ENCODE assay signal across 1 cellular context in genomic region chr21:37563641-37564340, GRCh38.
A peak's percentile ranks its signal among the peaks of the same experiment; 100 is the strongest.
TF ChIP-seq lines count a peak whose summit lies in the region.

No MANE protein-coding gene starts in this region.

TF ChIP-seq in GM12878, 131 proteins besides CTCF, POLR2A, EP300 and RAD21 (continued from another document and continues in another):
- TF ChIP-seq, protein P1, sequence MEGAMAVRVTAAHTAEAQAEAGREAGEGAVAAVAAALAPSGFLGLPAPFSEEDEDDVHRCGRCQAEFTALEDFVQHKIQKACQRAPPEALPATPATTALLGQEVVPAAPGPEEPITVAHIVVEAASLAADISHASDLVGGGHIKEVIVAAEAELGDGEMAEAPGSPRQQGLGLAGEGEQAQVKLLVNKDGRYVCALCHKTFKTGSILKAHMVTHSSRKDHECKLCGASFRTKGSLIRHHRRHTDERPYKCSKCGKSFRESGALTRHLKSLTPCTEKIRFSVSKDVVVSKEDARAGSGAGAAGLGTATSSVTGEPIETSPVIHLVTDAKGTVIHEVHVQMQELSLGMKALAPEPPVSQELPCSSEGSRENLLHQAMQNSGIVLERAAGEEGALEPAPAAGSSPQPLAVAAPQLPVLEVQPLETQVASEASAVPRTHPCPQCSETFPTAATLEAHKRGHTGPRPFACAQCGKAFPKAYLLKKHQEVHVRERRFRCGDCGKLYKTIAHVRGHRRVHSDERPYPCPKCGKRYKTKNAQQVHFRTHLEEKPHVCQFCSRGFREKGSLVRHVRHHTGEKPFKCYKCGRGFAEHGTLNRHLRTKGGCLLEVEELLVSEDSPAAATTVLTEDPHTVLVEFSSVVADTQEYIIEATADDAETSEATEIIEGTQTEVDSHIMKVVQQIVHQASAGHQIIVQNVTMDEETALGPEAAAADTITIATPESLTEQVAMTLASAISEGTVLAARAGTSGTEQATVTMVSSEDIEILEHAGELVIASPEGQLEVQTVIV (IDR thresholded peaks at IDR 0.05; ENCODE audit: borderline replicate concordance, partially characterized antibody) = no peak
- TF ChIP-seq TCF7 (IDR thresholded peaks at IDR 0.05; ENCODE audit: borderline replicate concordance) (no peak), ATF7 (IDR thresholded peaks at IDR 0.05; ENCODE audit: low read depth) (no peak), PKNOX1 (IDR thresholded peaks at IDR 0.05) (peak; percentile 77; the same call in 1 of the 2 replicates), NR2F1 (conservative IDR thresholded peaks at IDR 0.05) (no peak), ZSCAN29 (IDR thresholded peaks at IDR 0.05) (no peak), KAT2A (conservative IDR thresholded peaks at IDR 0.05; ENCODE audit: control insufficient read depth, low read depth, low read length) (no peak), STAT3 (IDR thresholded peaks at IDR 0.05; ENCODE audit: low read depth, low read length) (no peak), ZNF274 (IDR thresholded peaks at IDR 0.05; ENCODE audit: insufficient read depth, insufficient read length) (no peak), POLR2AphosphoS2 (IDR thresholded peaks at IDR 0.05; ENCODE audit: low read depth, low read length) (0 out of 2 replicates have a peak, but pooled peaks have one; percentile 66), ESRRA (IDR thresholded peaks at IDR 0.05; ENCODE audit: low read length) (no peak; the same call in 1 of the 2 replicates), CUX1 (IDR thresholded peaks at IDR 0.05; ENCODE audit: insufficient replicate concordance, low read depth, low read length) (no peak), HDGF (IDR thresholded peaks at IDR 0.05) (no peak), E2F4 (IDR thresholded peaks at IDR 0.05; ENCODE audit: low read depth, low read length) (no peak), RUNX3 (IDR thresholded peaks at IDR 0.05; ENCODE audit: low read length) (peak; percentile 1; the same call in 1 of the 2 replicates), USF1 (IDR thresholded peaks at IDR 0.05; ENCODE audit: borderline replicate concordance, extremely low read length, insufficient read depth, low read depth, low read length) (peak; percentile 100), CBX3 (IDR thresholded peaks at IDR 0.05; ENCODE audit: borderline replicate concordance, low read depth) (no peak), BCL11A (IDR thresholded peaks at IDR 0.05; ENCODE audit: low read depth, low read length) (no peak), CBX5 (IDR thresholded peaks at IDR 0.05; ENCODE audit: low read depth) (no peak), SMC3 (IDR thresholded peaks at IDR 0.05; ENCODE audit: borderline replicate concordance, low read length) (peak; percentile 18; the same call in 1 of the 2 replicates), FOS (IDR thresholded peaks at IDR 0.05; ENCODE audit: borderline replicate concordance, extremely low read depth, insufficient read length) (peak; percentile 53), RCOR1 (conservative IDR thresholded peaks at IDR 0.05; ENCODE audit: low read depth, low read length) (no peak), WRNIP1 (IDR thresholded peaks at IDR 0.05; ENCODE audit: borderline replicate concordance, low read depth, low read length) (no peak), ASH2L (IDR thresholded peaks at IDR 0.05; ENCODE audit: borderline replicate concordance, low read depth) (no peak; the same call in 1 of the 2 replicates)
- TF ChIP-seq, protein P2, sequence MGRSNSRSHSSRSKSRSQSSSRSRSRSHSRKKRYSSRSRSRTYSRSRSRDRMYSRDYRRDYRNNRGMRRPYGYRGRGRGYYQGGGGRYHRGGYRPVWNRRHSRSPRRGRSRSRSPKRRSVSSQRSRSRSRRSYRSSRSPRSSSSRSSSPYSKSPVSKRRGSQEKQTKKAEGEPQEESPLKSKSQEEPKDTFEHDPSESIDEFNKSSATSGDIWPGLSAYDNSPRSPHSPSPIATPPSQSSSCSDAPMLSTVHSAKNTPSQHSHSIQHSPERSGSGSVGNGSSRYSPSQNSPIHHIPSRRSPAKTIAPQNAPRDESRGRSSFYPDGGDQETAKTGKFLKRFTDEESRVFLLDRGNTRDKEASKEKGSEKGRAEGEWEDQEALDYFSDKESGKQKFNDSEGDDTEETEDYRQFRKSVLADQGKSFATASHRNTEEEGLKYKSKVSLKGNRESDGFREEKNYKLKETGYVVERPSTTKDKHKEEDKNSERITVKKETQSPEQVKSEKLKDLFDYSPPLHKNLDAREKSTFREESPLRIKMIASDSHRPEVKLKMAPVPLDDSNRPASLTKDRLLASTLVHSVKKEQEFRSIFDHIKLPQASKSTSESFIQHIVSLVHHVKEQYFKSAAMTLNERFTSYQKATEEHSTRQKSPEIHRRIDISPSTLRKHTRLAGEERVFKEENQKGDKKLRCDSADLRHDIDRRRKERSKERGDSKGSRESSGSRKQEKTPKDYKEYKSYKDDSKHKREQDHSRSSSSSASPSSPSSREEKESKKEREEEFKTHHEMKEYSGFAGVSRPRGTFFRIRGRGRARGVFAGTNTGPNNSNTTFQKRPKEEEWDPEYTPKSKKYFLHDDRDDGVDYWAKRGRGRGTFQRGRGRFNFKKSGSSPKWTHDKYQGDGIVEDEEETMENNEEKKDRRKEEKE (IDR thresholded peaks at IDR 0.05) = no peak
- TF ChIP-seq, protein P3, sequence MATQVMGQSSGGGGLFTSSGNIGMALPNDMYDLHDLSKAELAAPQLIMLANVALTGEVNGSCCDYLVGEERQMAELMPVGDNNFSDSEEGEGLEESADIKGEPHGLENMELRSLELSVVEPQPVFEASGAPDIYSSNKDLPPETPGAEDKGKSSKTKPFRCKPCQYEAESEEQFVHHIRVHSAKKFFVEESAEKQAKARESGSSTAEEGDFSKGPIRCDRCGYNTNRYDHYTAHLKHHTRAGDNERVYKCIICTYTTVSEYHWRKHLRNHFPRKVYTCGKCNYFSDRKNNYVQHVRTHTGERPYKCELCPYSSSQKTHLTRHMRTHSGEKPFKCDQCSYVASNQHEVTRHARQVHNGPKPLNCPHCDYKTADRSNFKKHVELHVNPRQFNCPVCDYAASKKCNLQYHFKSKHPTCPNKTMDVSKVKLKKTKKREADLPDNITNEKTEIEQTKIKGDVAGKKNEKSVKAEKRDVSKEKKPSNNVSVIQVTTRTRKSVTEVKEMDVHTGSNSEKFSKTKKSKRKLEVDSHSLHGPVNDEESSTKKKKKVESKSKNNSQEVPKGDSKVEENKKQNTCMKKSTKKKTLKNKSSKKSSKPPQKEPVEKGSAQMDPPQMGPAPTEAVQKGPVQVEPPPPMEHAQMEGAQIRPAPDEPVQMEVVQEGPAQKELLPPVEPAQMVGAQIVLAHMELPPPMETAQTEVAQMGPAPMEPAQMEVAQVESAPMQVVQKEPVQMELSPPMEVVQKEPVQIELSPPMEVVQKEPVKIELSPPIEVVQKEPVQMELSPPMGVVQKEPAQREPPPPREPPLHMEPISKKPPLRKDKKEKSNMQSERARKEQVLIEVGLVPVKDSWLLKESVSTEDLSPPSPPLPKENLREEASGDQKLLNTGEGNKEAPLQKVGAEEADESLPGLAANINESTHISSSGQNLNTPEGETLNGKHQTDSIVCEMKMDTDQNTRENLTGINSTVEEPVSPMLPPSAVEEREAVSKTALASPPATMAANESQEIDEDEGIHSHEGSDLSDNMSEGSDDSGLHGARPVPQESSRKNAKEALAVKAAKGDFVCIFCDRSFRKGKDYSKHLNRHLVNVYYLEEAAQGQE (IDR thresholded peaks at IDR 0.05; ENCODE audit: low read depth, low read length) = no peak
- TF ChIP-seq, protein P4, sequence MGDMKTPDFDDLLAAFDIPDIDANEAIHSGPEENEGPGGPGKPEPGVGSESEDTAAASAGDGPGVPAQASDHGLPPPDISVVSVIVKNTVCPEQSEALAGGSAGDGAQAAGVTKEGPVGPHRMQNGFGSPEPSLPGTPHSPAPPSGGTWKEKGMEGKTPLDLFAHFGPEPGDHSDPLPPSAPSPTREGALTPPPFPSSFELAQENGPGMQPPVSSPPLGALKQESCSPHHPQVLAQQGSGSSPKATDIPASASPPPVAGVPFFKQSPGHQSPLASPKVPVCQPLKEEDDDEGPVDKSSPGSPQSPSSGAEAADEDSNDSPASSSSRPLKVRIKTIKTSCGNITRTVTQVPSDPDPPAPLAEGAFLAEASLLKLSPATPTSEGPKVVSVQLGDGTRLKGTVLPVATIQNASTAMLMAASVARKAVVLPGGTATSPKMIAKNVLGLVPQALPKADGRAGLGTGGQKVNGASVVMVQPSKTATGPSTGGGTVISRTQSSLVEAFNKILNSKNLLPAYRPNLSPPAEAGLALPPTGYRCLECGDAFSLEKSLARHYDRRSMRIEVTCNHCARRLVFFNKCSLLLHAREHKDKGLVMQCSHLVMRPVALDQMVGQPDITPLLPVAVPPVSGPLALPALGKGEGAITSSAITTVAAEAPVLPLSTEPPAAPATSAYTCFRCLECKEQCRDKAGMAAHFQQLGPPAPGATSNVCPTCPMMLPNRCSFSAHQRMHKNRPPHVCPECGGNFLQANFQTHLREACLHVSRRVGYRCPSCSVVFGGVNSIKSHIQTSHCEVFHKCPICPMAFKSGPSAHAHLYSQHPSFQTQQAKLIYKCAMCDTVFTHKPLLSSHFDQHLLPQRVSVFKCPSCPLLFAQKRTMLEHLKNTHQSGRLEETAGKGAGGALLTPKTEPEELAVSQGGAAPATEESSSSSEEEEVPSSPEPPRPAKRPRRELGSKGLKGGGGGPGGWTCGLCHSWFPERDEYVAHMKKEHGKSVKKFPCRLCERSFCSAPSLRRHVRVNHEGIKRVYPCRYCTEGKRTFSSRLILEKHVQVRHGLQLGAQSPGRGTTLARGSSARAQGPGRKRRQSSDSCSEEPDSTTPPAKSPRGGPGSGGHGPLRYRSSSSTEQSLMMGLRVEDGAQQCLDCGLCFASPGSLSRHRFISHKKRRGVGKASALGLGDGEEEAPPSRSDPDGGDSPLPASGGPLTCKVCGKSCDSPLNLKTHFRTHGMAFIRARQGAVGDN (IDR thresholded peaks at IDR 0.05) = peak; percentile 63; the same call in 1 of the 2 replicates
- TF ChIP-seq, protein P5, sequence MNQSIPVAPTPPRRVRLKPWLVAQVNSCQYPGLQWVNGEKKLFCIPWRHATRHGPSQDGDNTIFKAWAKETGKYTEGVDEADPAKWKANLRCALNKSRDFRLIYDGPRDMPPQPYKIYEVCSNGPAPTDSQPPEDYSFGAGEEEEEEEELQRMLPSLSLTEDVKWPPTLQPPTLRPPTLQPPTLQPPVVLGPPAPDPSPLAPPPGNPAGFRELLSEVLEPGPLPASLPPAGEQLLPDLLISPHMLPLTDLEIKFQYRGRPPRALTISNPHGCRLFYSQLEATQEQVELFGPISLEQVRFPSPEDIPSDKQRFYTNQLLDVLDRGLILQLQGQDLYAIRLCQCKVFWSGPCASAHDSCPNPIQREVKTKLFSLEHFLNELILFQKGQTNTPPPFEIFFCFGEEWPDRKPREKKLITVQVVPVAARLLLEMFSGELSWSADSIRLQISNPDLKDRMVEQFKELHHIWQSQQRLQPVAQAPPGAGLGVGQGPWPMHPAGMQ (IDR thresholded peaks at IDR 0.05; ENCODE audit: borderline replicate concordance) = no peak
